In genomic region chr7:44760034-44760580, GRCh38 we compare ENCODE assay signal across 1 cellular context.
TF ChIP-seq lines count a peak whose summit lies in the region.

No MANE protein-coding gene starts in this region.

TF ChIP-seq in HepG2, 621 proteins besides CTCF, POLR2A, EP300 and RAD21:
- no peak for TF ChIP-seq SMAD1 (CRISPR knock-in tag; IDR thresholded peaks at IDR 0.05; ENCODE audit: borderline replicate concordance, low read depth)
- TF ChIP-seq DMTF1 (CRISPR knock-in tag; IDR thresholded peaks at IDR 0.05): no peak
- TF ChIP-seq RBM22 (optimal IDR thresholded peaks at IDR 0.05; ENCODE audit: low read length): no peak
- TF ChIP-seq AGO2 (optimal IDR thresholded peaks at IDR 0.05; ENCODE audit: low read depth, low read length): peak; percentile 47
